17 cellular contexts compared by ENCODE assay signal in the genomic region with DNA sequence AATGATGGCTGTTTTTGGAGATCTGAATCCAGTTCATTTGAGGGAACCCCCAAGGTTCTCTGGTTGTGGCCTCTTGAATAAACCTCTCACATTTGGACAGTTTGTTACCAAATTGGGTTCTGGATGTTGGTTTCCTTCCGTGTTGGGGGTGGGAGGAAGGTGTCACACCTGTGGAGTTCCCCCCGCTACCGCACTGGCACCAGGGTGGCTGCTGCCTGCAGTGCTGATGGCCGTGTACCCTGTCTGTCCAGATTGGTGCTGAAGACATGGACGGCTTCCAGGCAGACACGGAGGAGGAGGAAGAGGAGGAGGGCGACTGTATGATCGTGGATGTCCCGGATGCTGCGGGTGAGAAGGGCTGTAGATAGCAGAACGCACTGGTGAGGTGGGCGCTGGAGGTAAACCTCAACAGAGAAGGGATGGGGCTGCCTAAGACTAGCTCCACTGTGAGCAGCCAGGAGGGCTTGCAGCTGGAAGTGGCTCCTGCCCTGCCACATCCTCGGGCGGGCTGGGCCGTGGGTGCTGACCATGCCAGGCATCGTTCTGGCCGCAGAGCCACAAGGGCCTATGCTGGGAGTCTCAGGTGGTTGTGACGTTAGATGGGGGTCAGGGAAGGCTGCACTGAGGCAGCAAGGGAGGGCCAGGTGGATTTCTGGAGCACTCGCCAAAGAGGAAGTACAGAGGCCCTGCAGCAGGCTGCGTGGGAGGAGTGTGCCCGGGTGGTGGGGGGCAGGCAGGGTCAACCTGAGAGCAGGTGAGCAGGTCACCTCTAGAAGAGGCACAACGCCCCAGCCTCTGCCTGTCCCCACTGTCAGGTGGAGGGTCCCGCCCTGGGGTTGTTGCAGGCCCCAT. TPM values are rescaled to one million over a fixed set of nuclear protein-coding genes. Genes with fewer than 3 reads are reported as not detected.
DNase-seq lines count a peak whose midpoint lies in the region; ATAC-seq, FAIRE-seq and TF ChIP-seq lines count a peak whose summit lies in the region.
"Had no signal": no experiment of that assay in that cellular context is flagged by ENCODE, and none has a peak within 500 bp of the region (broad histone marks: within the 10 kb centered on the region; RNA-seq: fewer than 3 reads in every experiment).

No MANE protein-coding gene starts in this region.

- no peak overlapping the region for H3K4me3 Mint-ChIP-seq in activated CD8-positive, alpha-beta memory T cell treated with anti-CD3 and anti-CD28 coated beads, Interleukin-2, amount 10 ng/mL, durations not matched to agents 7 days and 5 days
- no peak overlapping the region for H3K4me3 Mint-ChIP-seq in progenitor cell of endocrine pancreas (ENCODE audit: low read depth)

- ATAC-seq in activated CD8-positive, alpha-beta memory T cell treated with anti-CD3 and anti-CD28 coated beads, Interleukin-2, amount 10 ng/mL, durations not matched to agents 7 days and 5 days: no peak

- H3K4me1 ChIP-seq in NT2/D1 (ENCODE audit: insufficient read depth, insufficient read length) (peaks cover 14% of the 10 kb centered on the region), HAP-1 (no peaks in the 10 kb centered on the region)
- H3K4me1 ChIP-seq: right lobe of liver, thyroid gland had no signal

- no peak for DNase-seq in activated CD8-positive, alpha-beta memory T cell treated with anti-CD3 and anti-CD28 coated beads, Interleukin-2, amount 10 ng/mL, durations not matched to agents 7 days and 5 days
- DNase-seq in activated CD8-positive, alpha-beta memory T cell treated with anti-CD3 and anti-CD28 coated beads, Interleukin-2, amount 50 U/mL, for 48 hours: no peak
- no peak for DNase-seq in NT2/D1 (ENCODE audit: low read depth, low spot score)
- DNase-seq in bronchial epithelial cell (ENCODE audit: low read depth): no peak
- DNase-seq in progenitor cell of endocrine pancreas (ENCODE audit: low spot score, unreplicated experiment): no peak
- DNase-seq in MV-4-11 (lab: John Stamatoyannopoulos, UW): no peak
- no peak for DNase-seq in HAP-1 (ENCODE audit: low spot score in 2 of 2)
- no peak for DNase-seq in NCI-H2227 (lab: John Stamatoyannopoulos, UW; ENCODE audit: unreplicated experiment)
- DNase-seq: amygdala; DND-41; GM23248; MM.1S; NCI-H774; right lobe of liver; stimulated activated CD4-positive, alpha-beta T cell treated with anti-CD3 and anti-CD28 coated beads, Interleukin-2, amount 100 ng/mL, for 24 hours; T-helper 1 cell; thyroid gland had no signal

- TF ChIP-seq CTCF in bronchial epithelial cell (IDR thresholded peaks at IDR 0.05; ENCODE audit: insufficient read depth, low read length, severe bottlenecking) (no peak), progenitor cell of endocrine pancreas (IDR thresholded peaks at IDR 0.05; ENCODE audit: unreplicated experiment) (no peak)

- FAIRE-seq in bronchial epithelial cell (lab: Jason Lieb, UNC): peak; percentile 83

- H3K9ac ChIP-seq in NT2/D1 (ENCODE audit: insufficient read length, low read depth): peak overlapping the region; percentile 27
- H3K9ac ChIP-seq: GM23248 had no signal

- H3K27ac Mint-ChIP-seq in activated CD8-positive, alpha-beta memory T cell treated with anti-CD3 and anti-CD28 coated beads, Interleukin-2, amount 10 ng/mL, durations not matched to agents 7 days and 5 days: peak overlapping the region; percentile 42
- H3K27ac Mint-ChIP-seq in progenitor cell of endocrine pancreas: peak overlapping the region; percentile 56

- in situ Hi-C loops in HAP-1 (cut with MboI; ENCODE audit: low sequenced_read_pairs): no loop called here

- H3K4me3 ChIP-seq in NT2/D1 (ENCODE audit: insufficient read length, low read depth) (no peak overlapping the region), bronchial epithelial cell (ENCODE audit: low read depth, low read length) (no peak overlapping the region), HAP-1 (no peak overlapping the region)
- H3K4me3 ChIP-seq: GM23248, right lobe of liver, thyroid gland had no signal

- peaks cover 89% of the 10 kb centered on the region for H3K36me3 ChIP-seq in NT2/D1 (ENCODE audit: insufficient read depth, insufficient read length, low read length)
- H3K36me3 ChIP-seq in bronchial epithelial cell (ENCODE audit: control insufficient read depth, insufficient read depth, low read length): peaks cover 12% of the 10 kb centered on the region
- H3K36me3 ChIP-seq in HAP-1 (replicated peaks): peaks cover 93% of the 10 kb centered on the region

- no peaks in the 10 kb centered on the region for H3K27me3 Mint-ChIP-seq in activated CD8-positive, alpha-beta memory T cell treated with anti-CD3 and anti-CD28 coated beads, Interleukin-2, amount 10 ng/mL, durations not matched to agents 7 days and 5 days
- H3K27me3 Mint-ChIP-seq in progenitor cell of endocrine pancreas: no peaks in the 10 kb centered on the region

- CTCF ChIA-PET in activated CD8-positive, alpha-beta memory T cell treated with anti-CD3 and anti-CD28 coated beads, Interleukin-2, amount 10 ng/mL, durations not matched to agents 7 days and 5 days (lab: Charles Lee): no interaction called here

- no peaks in the 10 kb centered on the region for H3K4me1 Mint-ChIP-seq in activated CD8-positive, alpha-beta memory T cell treated with anti-CD3 and anti-CD28 coated beads, Interleukin-2, amount 10 ng/mL, durations not matched to agents 7 days and 5 days
- no peaks in the 10 kb centered on the region for H3K4me1 Mint-ChIP-seq in progenitor cell of endocrine pancreas (ENCODE audit: low read depth)

- peaks cover 20% of the 10 kb centered on the region for H3K36me3 Mint-ChIP-seq in activated CD8-positive, alpha-beta memory T cell treated with anti-CD3 and anti-CD28 coated beads, Interleukin-2, amount 10 ng/mL, durations not matched to agents 7 days and 5 days
- H3K36me3 Mint-ChIP-seq in progenitor cell of endocrine pancreas (ENCODE audit: insufficient read depth): peaks cover 4% of the 10 kb centered on the region

- H3K27me3 ChIP-seq in NT2/D1 (ENCODE audit: insufficient read depth, insufficient read length) (no peaks in the 10 kb centered on the region), bronchial epithelial cell (ENCODE audit: control insufficient read depth, insufficient read depth, low read length) (no peaks in the 10 kb centered on the region), HAP-1 (ENCODE audit: low read depth) (no peaks in the 10 kb centered on the region)
- H3K27me3 ChIP-seq: right lobe of liver, thyroid gland had no signal

- H3K9me3 Mint-ChIP-seq in activated CD8-positive, alpha-beta memory T cell treated with anti-CD3 and anti-CD28 coated beads, Interleukin-2, amount 10 ng/mL, durations not matched to agents 7 days and 5 days (ENCODE audit: low read depth): no peaks in the 10 kb centered on the region
- no peaks in the 10 kb centered on the region for H3K9me3 Mint-ChIP-seq in progenitor cell of endocrine pancreas (ENCODE audit: low read depth)

- H3K9me3 ChIP-seq in NT2/D1 (ENCODE audit: insufficient read depth, low read length): no peaks in the 10 kb centered on the region
- no peaks in the 10 kb centered on the region for H3K9me3 ChIP-seq in HAP-1
- H3K9me3 ChIP-seq: right lobe of liver, thyroid gland had no signal

RNA-seq across cellular contexts. Expression of gene UBXN6, which starts 15.4 kb away (rescaled TPM):
- total RNA-seq in activated CD8-positive, alpha-beta memory T cell treated with anti-CD3 and anti-CD28 coated beads, Interleukin-2, amount 10 ng/mL, durations not matched to agents 7 days and 5 days: 10 to 100 TPM; 41.0 to 45.8 TPM
- total RNA-seq in bronchial epithelial cell: 116 and 119 TPM in 2 replicates
- total RNA-seq in progenitor cell of endocrine pancreas: 57.2 and 61.8 TPM in 2 replicates

RNA-seq across cellular contexts. Expression of gene HDGFL2, which starts 29.9 kb away (rescaled TPM):
- 10 to 100 TPM; 57.8 to 60.2 TPM for total RNA-seq in activated CD8-positive, alpha-beta memory T cell treated with anti-CD3 and anti-CD28 coated beads, Interleukin-2, amount 10 ng/mL, durations not matched to agents 7 days and 5 days
- total RNA-seq in bronchial epithelial cell: 35.0 and 45.7 TPM in 2 replicates
- 92.6 and 94.2 TPM in 2 replicates for total RNA-seq in progenitor cell of endocrine pancreas

RNA-seq across cellular contexts. Expression of gene CHAF1A, which starts 39.8 kb away (rescaled TPM):
- total RNA-seq in activated CD8-positive, alpha-beta memory T cell treated with anti-CD3 and anti-CD28 coated beads, Interleukin-2, amount 10 ng/mL, durations not matched to agents 7 days and 5 days: 100 to 1,000 TPM; 118 to 126 TPM
- 3.7 and 7.9 TPM in 2 replicates for total RNA-seq in bronchial epithelial cell
- total RNA-seq in progenitor cell of endocrine pancreas: 41.8 and 48.2 TPM in 2 replicates

RNA-seq across cellular contexts. Expression of gene SH3GL1, which starts 41.9 kb away (rescaled TPM):
- 10 to 100 TPM; 43.3 to 57.7 TPM for total RNA-seq in activated CD8-positive, alpha-beta memory T cell treated with anti-CD3 and anti-CD28 coated beads, Interleukin-2, amount 10 ng/mL, durations not matched to agents 7 days and 5 days
- total RNA-seq in bronchial epithelial cell (23.4 and 55.3 TPM in 2 replicates), progenitor cell of endocrine pancreas (55.6 and 61.6 TPM in 2 replicates)
